ENCODE assay signal across 8 cellular contexts in genomic region chr1:8862528-8862927, GRCh38. TPM values are rescaled to one million over a fixed set of nuclear protein-coding genes. Genes with fewer than 3 reads are reported as not detected.
A peak's percentile ranks its signal among the peaks of the same experiment; 100 is the strongest.
DNase-seq lines count a peak whose midpoint lies in the region; ATAC-seq and TF ChIP-seq lines count a peak whose summit lies in the region.

No MANE protein-coding gene starts in this region.

- peak; percentile 82 for TF ChIP-seq CTCF in HEK293 (tag by site-specific recombination; IDR thresholded peaks at IDR 0.05)
- TF ChIP-seq CTCF in fibroblast of villous mesenchyme (IDR thresholded peaks at IDR 0.05; ENCODE audit: insufficient read depth, low read depth, low read length), result peak; percentile 67
- peak in 4 of 5 experiments; percentile 27 to 39 (median 33) for TF ChIP-seq CTCF in transverse colon (IDR thresholded peaks at IDR 0.05)

- TF ChIP-seq POLR2A in transverse colon (IDR thresholded peaks at IDR 0.05), result no peak

- H3K27ac Mint-ChIP-seq in CD8-positive, alpha-beta memory T cell, result peak overlapping the region in 4 of 8 donors; percentile 12 to 72 (median 46)
- peak overlapping the region; percentile 70 for H3K27ac Mint-ChIP-seq in activated CD8-positive, alpha-beta T cell treated with anti-CD3 and anti-CD28 coated beads, Interleukin-2, amount 10 ng/mL, durations not matched to agents 7 days and 5 days

- POLR2A ChIA-PET in CD8-positive, alpha-beta memory T cell (lab: Charles Lee), result interaction anchor here (1.6 kb wide), 1 partner anchor 16 kb away, joined by 10 read pairs; the partner anchor contains the start of gene ENO1
- POLR2A ChIA-PET in HEK293 (lab: Yijun Ruan, JAX), result interaction anchor here (0.5 to 5.3 kb wide), 5 partner anchors 8 to 45 kb away, joined by 3 to 25 read pairs (median 3); partner anchors contain the start of genes ENO1 and RERE
- POLR2A ChIA-PET in activated CD8-positive, alpha-beta T cell treated with anti-CD3 and anti-CD28 coated beads, Interleukin-2, amount 10 ng/mL, durations not matched to agents 7 days and 5 days (lab: Charles Lee), result interaction anchor here (0.8 to 1.3 kb wide), 4 partner anchors 12 to 41 kb away, joined by 3 to 4 read pairs (median 4); partner anchors contain the start of gene ENO1

- H3K9me3 ChIP-seq in CD8-positive, alpha-beta memory T cell (ENCODE audit: low read length), result no peaks in the 10 kb centered on the region
- no peaks in the 10 kb centered on the region for H3K9me3 ChIP-seq in HEK293 (ENCODE audit: control insufficient read depth, insufficient read depth, low read depth, low read length)
- H3K9me3 ChIP-seq in transverse colon, result no peaks in the 10 kb centered on the region

- no peaks in the 10 kb centered on the region for H3K27me3 ChIP-seq in CD8-positive, alpha-beta memory T cell (ENCODE audit: insufficient read depth, low read length, poor library complexity, severe bottlenecking)
- no peaks in the 10 kb centered on the region for H3K27me3 ChIP-seq in transverse colon

- WGBS in transverse colon (ENCODE audit: low coverage in 1 of 2), 2 donors, result 81 to 83% methylated on average over 1 to 4 of the region's 4 CpGs

- in situ Hi-C loops in transverse colon (cut with MboI; ENCODE audit: low pct_ligation_motif_present in 1 of 4, low pct_unique_long_range_greater_than_20kb in 1 of 4, low sequenced_read_pairs in 3 of 4), result loop anchor here in 1 of 4 donors (25.0 kb wide), 1 partner anchor 875 kb away; no protein-coding TSS in a partner anchor

- no peak overlapping the region for H3K4me3 ChIP-seq in CD8-positive, alpha-beta memory T cell (ENCODE audit: low read length)
- no peak overlapping the region for H3K4me3 ChIP-seq in HEK293 (ENCODE audit: low read depth, low read length)
- H3K4me3 ChIP-seq in fibroblast of villous mesenchyme (ENCODE audit: low read depth, low read length), result no peak overlapping the region
- H3K4me3 ChIP-seq in transverse colon, result no peak overlapping the region

- no peak overlapping the region for H3K27ac ChIP-seq in CD8-positive, alpha-beta memory T cell (ENCODE audit: low read depth, low read length)
- H3K27ac ChIP-seq in HEK293 (ENCODE audit: extremely low read depth, low read depth, low read length) (no peak overlapping the region), transverse colon (no peak overlapping the region)

- no peak overlapping the region for H3K4me3 Mint-ChIP-seq in CD8-positive, alpha-beta memory T cell
- H3K4me3 Mint-ChIP-seq in activated CD8-positive, alpha-beta T cell treated with anti-CD3 and anti-CD28 coated beads, Interleukin-2, amount 10 ng/mL, durations not matched to agents 7 days and 5 days, result no peak overlapping the region

- H3K9me3 Mint-ChIP-seq in CD8-positive, alpha-beta memory T cell, result no peaks in the 10 kb centered on the region
- no peaks in the 10 kb centered on the region for H3K9me3 Mint-ChIP-seq in activated CD8-positive, alpha-beta T cell treated with anti-CD3 and anti-CD28 coated beads, Interleukin-2, amount 10 ng/mL, durations not matched to agents 7 days and 5 days (ENCODE audit: insufficient read depth)

- no peaks in the 10 kb centered on the region for H3K4me1 ChIP-seq in CD8-positive, alpha-beta memory T cell (ENCODE audit: insufficient read depth, low read length)
- H3K4me1 ChIP-seq in HEK293 (ENCODE audit: control insufficient read depth, insufficient read depth, low read length) (no peaks in the 10 kb centered on the region), transverse colon (peaks cover 0 to 18% (median 11%) of the 10 kb centered on the region in 4 donors)

- DNase-seq in CD8-positive, alpha-beta memory T cell, result peak in 4 of 5 donors; percentile 16 to 60 (median 38)
- peak; percentile 66 for DNase-seq in activated CD8-positive, alpha-beta T cell treated with anti-CD3 and anti-CD28 coated beads, Interleukin-2, amount 10 ng/mL, durations not matched to agents 7 days and 5 days
- DNase-seq in fibroblast of villous mesenchyme (ENCODE audit: low read depth) (no peak), transverse colon (no peak), 8988T (no peak)

- intact Hi-C loops in transverse colon (cut with DNase I; ENCODE audit: low total_unique reads), result no loop called here

- H3K4me1 Mint-ChIP-seq in CD8-positive, alpha-beta memory T cell, result peaks cover 13 to 25% (median 21%) of the 10 kb centered on the region in 3 donors
- H3K4me1 Mint-ChIP-seq in activated CD8-positive, alpha-beta T cell treated with anti-CD3 and anti-CD28 coated beads, Interleukin-2, amount 10 ng/mL, durations not matched to agents 7 days and 5 days (ENCODE audit: low read depth), result peaks cover 87% of the 10 kb centered on the region

- H3K36me3 Mint-ChIP-seq in CD8-positive, alpha-beta memory T cell, result peaks cover 14 to 90% (median 19%) of the 10 kb centered on the region in 3 donors
- H3K36me3 Mint-ChIP-seq in activated CD8-positive, alpha-beta T cell treated with anti-CD3 and anti-CD28 coated beads, Interleukin-2, amount 10 ng/mL, durations not matched to agents 7 days and 5 days (ENCODE audit: low read depth), result peaks cover 90% of the 10 kb centered on the region

- CTCF ChIA-PET in CD8-positive, alpha-beta memory T cell (lab: Charles Lee), result interaction anchor here (0.6 to 8.8 kb wide), 13 partner anchors 10 to 302 kb away, joined by 3 to 82 read pairs (median 4); partner anchors contain the start of gene ENO1
- CTCF ChIA-PET in HEK293 (lab: Yijun Ruan, JAX), result interaction anchor here (0.6 to 1.8 kb wide), 15 partner anchors 9 to 159 kb away, joined by 3 to 8 read pairs (median 3); no protein-coding TSS in a partner anchor
- CTCF ChIA-PET in activated CD8-positive, alpha-beta T cell treated with anti-CD3 and anti-CD28 coated beads, Interleukin-2, amount 10 ng/mL, durations not matched to agents 7 days and 5 days (lab: Charles Lee), result interaction anchor here (0.8 to 12.1 kb wide), 15 partner anchors 10 to 408 kb away, joined by 3 to 155 read pairs (median 3); partner anchors contain the start of gene ENO1

- no peak for TF ChIP-seq EP300 in transverse colon (IDR thresholded peaks at IDR 0.05; ENCODE audit: low read depth)

- ATAC-seq in activated CD8-positive, alpha-beta T cell treated with anti-CD3 and anti-CD28 coated beads, Interleukin-2, amount 10 ng/mL, durations not matched to agents 7 days and 5 days, result peak; percentile 41
- ATAC-seq in GM18867 (IDR thresholded peaks at IDR 0.05; ENCODE audit: unreplicated experiment) (no peak), HG03520 (IDR thresholded peaks at IDR 0.05; ENCODE audit: unreplicated experiment) (no peak)

- peaks cover 70% of the 10 kb centered on the region for H3K36me3 ChIP-seq in CD8-positive, alpha-beta memory T cell (ENCODE audit: insufficient read depth, low read length)
- H3K36me3 ChIP-seq in HEK293 (ENCODE audit: control insufficient read depth in 2 of 2, insufficient read depth in 1 of 2, low read length in 2 of 2) (peaks cover 55 to 94% of the 10 kb centered on the region in 2 experiments), transverse colon (peaks cover 0 to 81% (median 42%) of the 10 kb centered on the region in 4 donors)

- peaks cover 0 to 2% of the 10 kb centered on the region in 2 donors for H3K27me3 Mint-ChIP-seq in CD8-positive, alpha-beta memory T cell
- H3K27me3 Mint-ChIP-seq in activated CD8-positive, alpha-beta T cell treated with anti-CD3 and anti-CD28 coated beads, Interleukin-2, amount 10 ng/mL, durations not matched to agents 7 days and 5 days (ENCODE audit: low read depth), result no peaks in the 10 kb centered on the region

TF ChIP-seq in HEK293, 187 proteins besides CTCF, POLR2A, EP300 and RAD21 (continues in another document):
- TF ChIP-seq YY1 (tag by site-specific recombination; IDR thresholded peaks at IDR 0.05) (no peak), OVOL3 (tag by site-specific recombination; IDR thresholded peaks at IDR 0.05) (no peak), PATZ1 (tag by site-specific recombination; IDR thresholded peaks at IDR 0.05) (0 out of 2 replicates have a peak, but pooled peaks have one; percentile 51), ZNF366 (tag by site-specific recombination; conservative IDR thresholded peaks at IDR 0.05) (no peak), ZNF513 (tag by site-specific recombination; IDR thresholded peaks at IDR 0.05) (no peak)

RNA-seq across cellular contexts. Expression of gene ENO1, which starts 16.0 kb away (rescaled TPM):
- 1,000 to 10,000 TPM; 3,105 to 3,136 TPM for total RNA-seq in CD8-positive, alpha-beta memory T cell
- polyA plus RNA-seq in CD8-positive, alpha-beta memory T cell, result 1,061 TPM
- total RNA-seq in activated CD8-positive, alpha-beta T cell treated with anti-CD3 and anti-CD28 coated beads, Interleukin-2, amount 10 ng/mL, durations not matched to agents 7 days and 5 days, result 1,000 to 10,000 TPM; 3,150 to 3,216 TPM
- total RNA-seq in fibroblast of villous mesenchyme, result 1,401 and 1,535 TPM in 2 replicates
- total RNA-seq in transverse colon, result 100 to 1,000 TPM; 202 to 407 (median 320) TPM

RNA-seq across cellular contexts. Expression of gene RERE, which starts 45.1 kb away (rescaled TPM):
- total RNA-seq in CD8-positive, alpha-beta memory T cell, result 10 to 100 TPM; 37.9 to 39.2 TPM
- polyA plus RNA-seq in CD8-positive, alpha-beta memory T cell, result 10.9 TPM
- total RNA-seq in activated CD8-positive, alpha-beta T cell treated with anti-CD3 and anti-CD28 coated beads, Interleukin-2, amount 10 ng/mL, durations not matched to agents 7 days and 5 days, result 10 to 100 TPM; 37.4 to 44.7 TPM
- 51.4 and 56.0 TPM in 2 replicates for total RNA-seq in fibroblast of villous mesenchyme
- total RNA-seq in transverse colon, result 100 to 1,000 TPM in 3 of 4 donors, 10 to 100 TPM in 1; 80.3 to 657 (median 105) TPM

Comparison
In these comparisons a context has a peak if more than half of its experiments do, and no peak if none do; other contexts are left out.
1. DNase-seq: peak in CD8-positive, alpha-beta memory T cell (4 of 5) and activated CD8-positive, alpha-beta T cell treated with anti-CD3 and anti-CD28 coated beads, Interleukin-2, amount 10 ng/mL, durations not matched to agents 7 days and 5 days (single experiment); none in fibroblast of villous mesenchyme (single experiment), transverse colon (single experiment) and 8988T (single experiment).
2. Peak in every context shown above with its lines, with median percentiles within 50 percentile points of each other: CTCF ChIP-seq.